Comparison of ENCODE assay signal across 11 cellular contexts in the genomic region with DNA sequence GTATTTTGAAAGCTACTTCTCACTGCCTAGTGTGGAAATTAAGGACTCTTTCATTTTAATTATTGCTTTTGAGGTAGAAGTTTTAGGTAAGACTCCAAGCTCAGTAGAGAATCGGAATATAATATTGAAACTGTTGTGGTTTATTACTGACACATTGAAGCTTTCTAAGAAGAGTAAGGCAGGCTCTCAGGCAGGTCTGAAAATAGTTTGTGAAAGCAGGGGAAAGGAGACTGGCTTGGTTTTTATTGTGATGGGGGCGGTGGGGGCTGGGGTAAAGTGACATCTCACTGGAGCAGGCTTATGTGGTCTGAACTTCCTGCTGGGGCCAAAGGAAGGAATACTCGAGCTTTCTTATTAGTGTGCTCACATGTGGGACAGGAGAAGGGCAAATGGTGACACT.
DNase-seq lines count a peak whose midpoint lies in the region; ATAC-seq lines count a peak whose summit lies in the region.
"Had no signal": no experiment of that assay in that cellular context is flagged by ENCODE, and none has a peak within 500 bp of the region (broad histone marks: within the 10 kb centered on the region; RNA-seq: fewer than 3 reads in every experiment).

No MANE protein-coding gene starts in this region.

- no peak overlapping the region for H3K4me3 ChIP-seq in H7 (ENCODE audit: insufficient read depth, low read depth, low read length)
- H3K4me3 ChIP-seq: sigmoid colon had no signal

- ATAC-seq in HG02642 (IDR thresholded peaks at IDR 0.05; ENCODE audit: poor library complexity, unreplicated experiment) (peak; percentile 84), HG03469 (IDR thresholded peaks at IDR 0.05; ENCODE audit: unreplicated experiment) (peak; percentile 94)
- peak; percentile 77 for ATAC-seq in stimulated activated effector memory CD8-positive, alpha-beta T cell treated with anti-CD3 and anti-CD28 coated beads, Interleukin-12 subunit alpha, Interleukin-12 subunit beta, amount 100 ng/mL, for 72 hours

- no peak overlapping the region for H3K4me3 Mint-ChIP-seq in stimulated activated effector memory CD8-positive, alpha-beta T cell treated with anti-CD3 and anti-CD28 coated beads, Interleukin-12 subunit alpha, Interleukin-12 subunit beta, amount 100 ng/mL, for 72 hours

- H3K9me3 Mint-ChIP-seq in stimulated activated effector memory CD8-positive, alpha-beta T cell treated with anti-CD3 and anti-CD28 coated beads, Interleukin-12 subunit alpha, Interleukin-12 subunit beta, amount 100 ng/mL, for 72 hours, result no peaks in the 10 kb centered on the region

- no peak overlapping the region for H3K27ac Mint-ChIP-seq in stimulated activated effector memory CD8-positive, alpha-beta T cell treated with anti-CD3 and anti-CD28 coated beads, Interleukin-12 subunit alpha, Interleukin-12 subunit beta, amount 100 ng/mL, for 72 hours

- peaks cover 10% of the 10 kb centered on the region for H3K4me1 Mint-ChIP-seq in stimulated activated effector memory CD8-positive, alpha-beta T cell treated with anti-CD3 and anti-CD28 coated beads, Interleukin-12 subunit alpha, Interleukin-12 subunit beta, amount 100 ng/mL, for 72 hours

- peak; percentile 6 to 20 for DNase-seq in activated CD4-positive, alpha-beta T cell treated with anti-CD3 and anti-CD28 coated beads, Interleukin-2, amount 50 U/mL, for 48 hours
- no peak for DNase-seq in activated CD4-positive, alpha-beta T cell treated with anti-CD3 and anti-CD28 coated beads for 4 hours
- no peak for DNase-seq in stimulated activated effector memory CD8-positive, alpha-beta T cell treated with anti-CD3 and anti-CD28 coated beads, Interleukin-12 subunit alpha, Interleukin-12 subunit beta, amount 100 ng/mL, for 72 hours (ENCODE audit: low spot score in 2 of 2)
- DNase-seq in NCI-H510A (lab: John Stamatoyannopoulos, UW) (no peak), SIG-M5 treated with dmso at 0.1 percent for 504 hours (lab: John Stamatoyannopoulos, UW; ENCODE audit: unreplicated experiment) (no peak), H7 (no peak)
- DNase-seq: mammary epithelial cell, NCI-H226, sigmoid colon had no signal

- H3K27me3 ChIP-seq in H7 (ENCODE audit: control insufficient read depth, insufficient read depth, low read length), result no peaks in the 10 kb centered on the region
- H3K27me3 ChIP-seq: sigmoid colon had no signal

- H3K36me3 ChIP-seq in H7 (replicated peaks; ENCODE audit: control insufficient read depth, insufficient read depth, low read length), result no peaks in the 10 kb centered on the region
- H3K36me3 ChIP-seq: sigmoid colon had no signal

- no peaks in the 10 kb centered on the region for H3K36me3 Mint-ChIP-seq in stimulated activated effector memory CD8-positive, alpha-beta T cell treated with anti-CD3 and anti-CD28 coated beads, Interleukin-12 subunit alpha, Interleukin-12 subunit beta, amount 100 ng/mL, for 72 hours

Comparison
In these comparisons a context has a peak if more than half of its experiments do, and no peak if none do; other contexts are left out.
1. DNase-seq: peak in activated CD4-positive, alpha-beta T cell treated with anti-CD3 and anti-CD28 coated beads, Interleukin-2, amount 50 U/mL, for 48 hours (2 of 2); none in activated CD4-positive, alpha-beta T cell treated with anti-CD3 and anti-CD28 coated beads for 4 hours (0 of 2), stimulated activated effector memory CD8-positive, alpha-beta T cell treated with anti-CD3 and anti-CD28 coated beads, Interleukin-12 subunit alpha, Interleukin-12 subunit beta, amount 100 ng/mL, for 72 hours (0 of 2), NCI-H510A (single experiment), SIG-M5 treated with dmso at 0.1 percent for 504 hours (single experiment) and H7 (single experiment).
2. Peak in every context shown above with its lines, with median percentiles within 50 percentile points of each other: ATAC-seq.